Comparison of ENCODE assay signal across 8 cellular contexts in genomic region chr4:184649026-184649970, GRCh38. TPM values are rescaled to one million over a fixed set of nuclear protein-coding genes. Genes with fewer than 3 reads are reported as not detected.
A peak's percentile ranks its signal among the peaks of the same experiment; 100 is the strongest.
DNase-seq lines count a peak whose midpoint lies in the region; ATAC-seq lines count a peak whose summit lies in the region.

Gene CASP3 (minus strand): TSS chr4:184649447. CDS start chr4:184638453, 10,994 bp downstream.
Gene PRIMPOL (plus strand): TSS chr4:184649738. CDS start chr4:184657141, 7,403 bp downstream.

- peak; percentile 79 for ATAC-seq in GM21576 (IDR thresholded peaks at IDR 0.05; ENCODE audit: unreplicated experiment)

- H3K9ac ChIP-seq in mucosa of rectum (ENCODE audit: low read depth in 1 of 2, low read length in 2 of 2) = peak within 1 kb of the TSS; percentile 86 to 97

- H3K4me3 ChIP-seq in mucosa of rectum (ENCODE audit: low read length in 2 of 2) = peak within 1 kb of the TSS; percentile 86 to 98

- no peaks in the 10 kb centered on the region for H3K9me3 Mint-ChIP-seq in IgD-negative memory B cell

- H3K27me3 ChIP-seq in mucosa of rectum (ENCODE audit: control insufficient read depth in 2 of 2, insufficient read depth in 2 of 2, low read length in 2 of 2) = no peaks in the 10 kb centered on the region

- H3K4me1 ChIP-seq in mucosa of rectum (ENCODE audit: control insufficient read depth in 2 of 2, insufficient read depth in 2 of 2, low read length in 2 of 2) = peaks cover 31 to 38% of the 10 kb centered on the region in 2 donors

- DNase-seq in DMS153 treated with DMSO at 0.1 percent for 48 hours (lab: John Stamatoyannopoulos, UW; ENCODE audit: unreplicated experiment) = peak; percentile 88
- DNase-seq in OCI-M1 (lab: John Stamatoyannopoulos, UW) = peak; percentile 98
- DNase-seq in activated T-cell treated with anti-CD3 and anti-CD28 coated beads for 24 hours (ENCODE audit: low read depth) = peak; percentile 96
- DNase-seq in epithelial cell of prostate (ENCODE audit: low read depth, low spot score) = peak; percentile 79
- DNase-seq in stimulated activated CD8-positive, alpha-beta memory T cell treated with anti-CD3 and anti-CD28 coated beads, Interleukin-4, amount 100 ng/mL, for 4 hours (ENCODE audit: low read depth in 2 of 2, low spot score in 1 of 2) = peak; percentile 82 to 92

- H3K36me3 Mint-ChIP-seq in IgD-negative memory B cell = peaks cover 11% of the 10 kb centered on the region

- peaks cover 33 to 45% (median 42%) of the 10 kb centered on the region in 3 donors for H3K4me1 Mint-ChIP-seq in IgD-negative memory B cell

- peaks cover 0 to 7% of the 10 kb centered on the region in 2 donors for H3K36me3 ChIP-seq in mucosa of rectum (ENCODE audit: control insufficient read depth in 2 of 2, insufficient read depth in 2 of 2, low read length in 2 of 2)

- H3K4me3 Mint-ChIP-seq in IgD-negative memory B cell = peak within 1 kb of the TSS; percentile 92 to 97 (median 96)

- peak within 1 kb of the TSS; percentile 94 for H3K27ac ChIP-seq in epithelial cell of prostate
- H3K27ac ChIP-seq in mucosa of rectum (ENCODE audit: low read depth in 2 of 2, low read length in 2 of 2) = peak within 1 kb of the TSS; percentile 96 to 97

- no peaks in the 10 kb centered on the region for H3K9me3 ChIP-seq in mucosa of rectum (ENCODE audit: control insufficient read depth in 2 of 2, low read length in 2 of 2)

- peak within 1 kb of the TSS; percentile 75 to 98 (median 96) for H3K27ac Mint-ChIP-seq in IgD-negative memory B cell

- H3K27me3 Mint-ChIP-seq in IgD-negative memory B cell = no peaks in the 10 kb centered on the region

RNA-seq across cellular contexts. Expression of gene CASP3, which starts in this region (rescaled TPM):
- polyA plus RNA-seq in IgD-negative memory B cell = 4.2 TPM

RNA-seq across cellular contexts. Expression of gene PRIMPOL, which starts in this region (rescaled TPM):
- polyA plus RNA-seq in IgD-negative memory B cell = 12.6 TPM

Comparison
In these comparisons a context has a peak if more than half of its experiments do, and no peak if none do; other contexts are left out.
1. Peak in every context shown above with its lines: DNase-seq, ATAC-seq, H3K4me3 ChIP-seq and H3K27ac ChIP-seq.